In the genomic region with DNA sequence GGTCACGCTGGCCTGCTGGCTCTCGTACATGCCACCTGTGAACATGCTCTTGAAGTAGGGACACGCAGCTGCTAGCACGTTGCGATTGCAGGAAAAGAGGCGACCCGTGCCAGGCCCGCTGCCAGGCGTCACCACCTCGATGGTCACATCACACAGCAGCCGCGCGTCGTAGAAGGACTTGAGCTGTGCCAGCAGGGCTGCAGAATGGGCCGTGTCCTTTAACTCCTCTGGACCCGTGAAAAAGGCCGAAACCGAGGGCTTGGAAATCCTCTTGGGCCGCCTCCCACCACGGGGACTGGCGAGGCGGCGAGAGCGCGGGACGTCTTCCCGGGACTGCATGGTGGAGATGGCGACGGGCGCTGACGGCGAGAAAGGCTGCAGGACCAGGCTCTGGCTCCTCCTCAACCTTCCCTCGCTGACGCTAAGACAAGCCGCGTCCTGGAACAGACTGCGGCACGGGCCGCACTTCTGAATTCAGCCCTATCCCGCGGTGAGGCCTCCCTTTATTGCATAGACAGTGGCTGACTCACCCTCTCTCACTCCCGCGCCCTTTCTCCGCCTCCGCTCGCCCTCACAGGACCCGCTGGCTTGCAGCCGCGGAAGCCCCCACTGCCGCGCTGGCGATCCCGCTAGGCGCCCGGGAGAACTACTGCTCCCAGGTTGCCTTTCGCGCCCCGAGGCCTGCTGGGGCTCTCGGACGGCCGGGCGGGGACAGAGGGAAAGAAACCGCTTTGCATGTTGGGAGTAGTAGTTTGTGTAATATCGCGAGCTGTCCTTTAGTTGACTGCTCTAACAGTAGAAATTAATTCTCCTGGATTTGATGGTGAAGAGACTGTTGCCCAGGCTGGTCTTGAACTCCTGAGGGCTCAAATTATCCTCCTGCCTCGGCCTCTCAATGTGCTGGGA, we compare ENCODE assay signal across 1 cellular context.
A peak's percentile ranks its signal among the peaks of the same experiment; 100 is the strongest.
TF ChIP-seq lines count a peak whose summit lies in the region.

A gene with protein sequence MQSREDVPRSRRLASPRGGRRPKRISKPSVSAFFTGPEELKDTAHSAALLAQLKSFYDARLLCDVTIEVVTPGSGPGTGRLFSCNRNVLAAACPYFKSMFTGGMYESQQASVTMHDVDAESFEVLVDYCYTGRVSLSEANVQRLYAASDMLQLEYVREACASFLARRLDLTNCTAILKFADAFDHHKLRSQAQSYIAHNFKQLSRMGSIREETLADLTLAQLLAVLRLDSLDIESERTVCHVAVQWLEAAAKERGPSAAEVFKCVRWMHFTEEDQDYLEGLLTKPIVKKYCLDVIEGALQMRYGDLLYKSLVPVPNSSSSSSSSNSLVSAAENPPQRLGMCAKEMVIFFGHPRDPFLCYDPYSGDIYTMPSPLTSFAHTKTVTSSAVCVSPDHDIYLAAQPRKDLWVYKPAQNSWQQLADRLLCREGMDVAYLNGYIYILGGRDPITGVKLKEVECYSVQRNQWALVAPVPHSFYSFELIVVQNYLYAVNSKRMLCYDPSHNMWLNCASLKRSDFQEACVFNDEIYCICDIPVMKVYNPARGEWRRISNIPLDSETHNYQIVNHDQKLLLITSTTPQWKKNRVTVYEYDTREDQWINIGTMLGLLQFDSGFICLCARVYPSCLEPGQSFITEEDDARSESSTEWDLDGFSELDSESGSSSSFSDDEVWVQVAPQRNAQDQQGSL (minus strand): TSS at position 651 of the 906 bp plus-strand sequence. CDS start 312 bp downstream, at position 339.

TF ChIP-seq in HepG2, 621 proteins besides CTCF, POLR2A, EP300 and RAD21 (continued from another document and continues in another):
- TF ChIP-seq, protein P1, sequence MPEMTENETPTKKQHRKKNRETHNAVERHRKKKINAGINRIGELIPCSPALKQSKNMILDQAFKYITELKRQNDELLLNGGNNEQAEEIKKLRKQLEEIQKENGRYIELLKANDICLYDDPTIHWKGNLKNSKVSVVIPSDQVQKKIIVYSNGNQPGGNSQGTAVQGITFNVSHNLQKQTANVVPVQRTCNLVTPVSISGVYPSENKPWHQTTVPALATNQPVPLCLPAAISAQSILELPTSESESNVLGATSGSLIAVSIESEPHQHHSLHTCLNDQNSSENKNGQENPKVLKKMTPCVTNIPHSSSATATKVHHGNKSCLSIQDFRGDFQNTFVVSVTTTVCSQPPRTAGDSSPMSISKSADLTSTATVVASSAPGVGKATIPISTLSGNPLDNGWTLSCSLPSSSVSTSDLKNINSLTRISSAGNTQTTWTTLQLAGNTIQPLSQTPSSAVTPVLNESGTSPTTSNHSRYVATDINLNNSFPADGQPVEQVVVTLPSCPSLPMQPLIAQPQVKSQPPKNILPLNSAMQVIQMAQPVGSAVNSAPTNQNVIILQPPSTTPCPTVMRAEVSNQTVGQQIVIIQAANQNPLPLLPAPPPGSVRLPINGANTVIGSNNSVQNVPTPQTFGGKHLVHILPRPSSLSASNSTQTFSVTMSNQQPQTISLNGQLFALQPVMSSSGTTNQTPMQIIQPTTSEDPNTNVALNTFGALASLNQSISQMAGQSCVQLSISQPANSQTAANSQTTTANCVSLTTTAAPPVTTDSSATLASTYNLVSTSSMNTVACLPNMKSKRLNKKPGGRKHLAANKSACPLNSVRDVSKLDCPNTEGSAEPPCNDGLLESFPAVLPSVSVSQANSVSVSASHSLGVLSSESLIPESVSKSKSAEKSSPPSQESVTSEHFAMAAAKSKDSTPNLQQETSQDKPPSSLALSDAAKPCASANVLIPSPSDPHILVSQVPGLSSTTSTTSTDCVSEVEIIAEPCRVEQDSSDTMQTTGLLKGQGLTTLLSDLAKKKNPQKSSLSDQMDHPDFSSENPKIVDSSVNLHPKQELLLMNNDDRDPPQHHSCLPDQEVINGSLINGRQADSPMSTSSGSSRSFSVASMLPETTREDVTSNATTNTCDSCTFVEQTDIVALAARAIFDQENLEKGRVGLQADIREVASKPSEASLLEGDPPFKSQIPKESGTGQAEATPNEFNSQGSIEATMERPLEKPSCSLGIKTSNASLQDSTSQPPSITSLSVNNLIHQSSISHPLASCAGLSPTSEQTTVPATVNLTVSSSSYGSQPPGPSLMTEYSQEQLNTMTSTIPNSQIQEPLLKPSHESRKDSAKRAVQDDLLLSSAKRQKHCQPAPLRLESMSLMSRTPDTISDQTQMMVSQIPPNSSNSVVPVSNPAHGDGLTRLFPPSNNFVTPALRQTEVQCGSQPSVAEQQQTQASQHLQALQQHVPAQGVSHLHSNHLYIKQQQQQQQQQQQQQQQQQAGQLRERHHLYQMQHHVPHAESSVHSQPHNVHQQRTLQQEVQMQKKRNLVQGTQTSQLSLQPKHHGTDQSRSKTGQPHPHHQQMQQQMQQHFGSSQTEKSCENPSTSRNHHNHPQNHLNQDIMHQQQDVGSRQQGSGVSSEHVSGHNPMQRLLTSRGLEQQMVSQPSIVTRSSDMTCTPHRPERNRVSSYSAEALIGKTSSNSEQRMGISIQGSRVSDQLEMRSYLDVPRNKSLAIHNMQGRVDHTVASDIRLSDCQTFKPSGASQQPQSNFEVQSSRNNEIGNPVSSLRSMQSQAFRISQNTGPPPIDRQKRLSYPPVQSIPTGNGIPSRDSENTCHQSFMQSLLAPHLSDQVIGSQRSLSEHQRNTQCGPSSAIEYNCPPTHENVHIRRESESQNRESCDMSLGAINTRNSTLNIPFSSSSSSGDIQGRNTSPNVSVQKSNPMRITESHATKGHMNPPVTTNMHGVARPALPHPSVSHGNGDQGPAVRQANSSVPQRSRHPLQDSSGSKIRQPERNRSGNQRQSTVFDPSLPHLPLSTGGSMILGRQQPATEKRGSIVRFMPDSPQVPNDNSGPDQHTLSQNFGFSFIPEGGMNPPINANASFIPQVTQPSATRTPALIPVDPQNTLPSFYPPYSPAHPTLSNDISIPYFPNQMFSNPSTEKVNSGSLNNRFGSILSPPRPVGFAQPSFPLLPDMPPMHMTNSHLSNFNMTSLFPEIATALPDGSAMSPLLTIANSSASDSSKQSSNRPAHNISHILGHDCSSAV (CRISPR knock-in tag; IDR thresholded peaks at IDR 0.05; ENCODE audit: borderline replicate concordance): no peak
- no peak for TF ChIP-seq KLF9 (CRISPR knock-in tag; IDR thresholded peaks at IDR 0.05; ENCODE audit: low read depth)
- TF ChIP-seq, protein P2, sequence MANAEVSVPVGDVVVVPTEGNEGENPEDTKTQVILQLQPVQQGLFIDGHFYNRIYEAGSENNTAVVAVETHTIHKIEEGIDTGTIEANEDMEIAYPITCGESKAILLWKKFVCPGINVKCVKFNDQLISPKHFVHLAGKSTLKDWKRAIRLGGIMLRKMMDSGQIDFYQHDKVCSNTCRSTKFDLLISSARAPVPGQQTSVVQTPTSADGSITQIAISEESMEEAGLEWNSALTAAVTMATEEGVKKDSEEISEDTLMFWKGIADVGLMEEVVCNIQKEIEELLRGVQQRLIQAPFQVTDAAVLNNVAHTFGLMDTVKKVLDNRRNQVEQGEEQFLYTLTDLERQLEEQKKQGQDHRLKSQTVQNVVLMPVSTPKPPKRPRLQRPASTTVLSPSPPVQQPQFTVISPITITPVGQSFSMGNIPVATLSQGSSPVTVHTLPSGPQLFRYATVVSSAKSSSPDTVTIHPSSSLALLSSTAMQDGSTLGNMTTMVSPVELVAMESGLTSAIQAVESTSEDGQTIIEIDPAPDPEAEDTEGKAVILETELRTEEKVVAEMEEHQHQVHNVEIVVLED (CRISPR knock-in tag; IDR thresholded peaks at IDR 0.05; ENCODE audit: borderline replicate concordance): peak; percentile 88
- no peak for TF ChIP-seq RFX5 (IDR thresholded peaks at IDR 0.05; ENCODE audit: low read depth, low read length)
- TF ChIP-seq, protein P3, sequence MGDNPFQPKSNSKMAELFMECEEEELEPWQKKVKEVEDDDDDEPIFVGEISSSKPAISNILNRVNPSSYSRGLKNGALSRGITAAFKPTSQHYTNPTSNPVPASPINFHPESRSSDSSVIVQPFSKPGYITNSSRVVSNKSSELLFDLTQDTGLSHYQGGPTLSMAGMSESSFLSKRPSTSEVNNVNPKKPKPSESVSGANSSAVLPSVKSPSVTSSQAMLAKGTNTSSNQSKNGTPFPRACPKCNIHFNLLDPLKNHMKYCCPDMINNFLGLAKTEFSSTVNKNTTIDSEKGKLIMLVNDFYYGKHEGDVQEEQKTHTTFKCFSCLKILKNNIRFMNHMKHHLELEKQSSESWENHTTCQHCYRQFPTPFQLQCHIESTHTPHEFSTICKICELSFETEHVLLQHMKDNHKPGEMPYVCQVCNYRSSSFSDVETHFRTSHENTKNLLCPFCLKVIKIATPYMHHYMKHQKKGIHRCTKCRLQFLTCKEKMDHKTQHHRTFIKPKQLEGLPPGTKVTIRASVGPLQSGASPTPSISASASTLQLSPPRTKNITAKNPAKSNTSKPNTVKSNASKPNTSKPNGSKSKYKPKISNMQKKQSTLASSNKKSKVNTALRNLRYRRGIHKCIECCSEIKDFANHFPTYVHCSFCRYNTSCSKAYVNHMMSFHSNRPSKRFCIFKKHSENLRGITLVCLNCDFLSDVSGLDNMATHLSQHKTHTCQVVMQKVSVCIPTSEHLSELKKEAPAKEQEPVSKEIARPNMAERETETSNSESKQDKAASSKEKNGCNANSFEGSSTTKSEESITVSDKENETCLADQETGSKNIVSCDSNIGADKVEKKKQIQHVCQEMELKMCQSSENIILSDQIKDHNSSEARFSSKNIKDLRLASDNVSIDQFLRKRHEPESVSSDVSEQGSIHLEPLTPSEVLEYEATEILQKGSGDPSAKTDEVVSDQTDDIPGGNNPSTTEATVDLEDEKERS (CRISPR knock-in tag; IDR thresholded peaks at IDR 0.05): peak; percentile 75; the same call in 1 of the 2 replicates
- peak; percentile 72; the same call in 1 of the 2 replicates for TF ChIP-seq TSC22D2 (CRISPR knock-in tag; IDR thresholded peaks at IDR 0.05; ENCODE audit: borderline replicate concordance)
- peak; percentile 22; the same call in 1 of the 2 replicates for TF ChIP-seq ZNF296 (CRISPR knock-in tag; conservative IDR thresholded peaks at IDR 0.05)
- no peak for TF ChIP-seq ZNF256 (CRISPR knock-in tag; conservative IDR thresholded peaks at IDR 0.05)
- peak; percentile 92 for TF ChIP-seq PHF8 (CRISPR knock-in tag; IDR thresholded peaks at IDR 0.05)
- no peak for TF ChIP-seq KDM6A (CRISPR knock-in tag; IDR thresholded peaks at IDR 0.05; ENCODE audit: low read depth)
- TF ChIP-seq ARID2 (CRISPR knock-in tag; IDR thresholded peaks at IDR 0.05; ENCODE audit: borderline replicate concordance): no peak
- TF ChIP-seq TEAD2 (CRISPR knock-in tag; IDR thresholded peaks at IDR 0.05): no peak
- peak; percentile 88 for TF ChIP-seq SAP130 (CRISPR knock-in tag; IDR thresholded peaks at IDR 0.05; ENCODE audit: low read depth)
- no peak for TF ChIP-seq CHCHD3 (CRISPR knock-in tag; IDR thresholded peaks at IDR 0.05)
- TF ChIP-seq ZSCAN29 (CRISPR knock-in tag; conservative IDR thresholded peaks at IDR 0.05): 0 out of 2 replicates have a peak, but pooled peaks have one; percentile 57
- TF ChIP-seq, protein P4, sequence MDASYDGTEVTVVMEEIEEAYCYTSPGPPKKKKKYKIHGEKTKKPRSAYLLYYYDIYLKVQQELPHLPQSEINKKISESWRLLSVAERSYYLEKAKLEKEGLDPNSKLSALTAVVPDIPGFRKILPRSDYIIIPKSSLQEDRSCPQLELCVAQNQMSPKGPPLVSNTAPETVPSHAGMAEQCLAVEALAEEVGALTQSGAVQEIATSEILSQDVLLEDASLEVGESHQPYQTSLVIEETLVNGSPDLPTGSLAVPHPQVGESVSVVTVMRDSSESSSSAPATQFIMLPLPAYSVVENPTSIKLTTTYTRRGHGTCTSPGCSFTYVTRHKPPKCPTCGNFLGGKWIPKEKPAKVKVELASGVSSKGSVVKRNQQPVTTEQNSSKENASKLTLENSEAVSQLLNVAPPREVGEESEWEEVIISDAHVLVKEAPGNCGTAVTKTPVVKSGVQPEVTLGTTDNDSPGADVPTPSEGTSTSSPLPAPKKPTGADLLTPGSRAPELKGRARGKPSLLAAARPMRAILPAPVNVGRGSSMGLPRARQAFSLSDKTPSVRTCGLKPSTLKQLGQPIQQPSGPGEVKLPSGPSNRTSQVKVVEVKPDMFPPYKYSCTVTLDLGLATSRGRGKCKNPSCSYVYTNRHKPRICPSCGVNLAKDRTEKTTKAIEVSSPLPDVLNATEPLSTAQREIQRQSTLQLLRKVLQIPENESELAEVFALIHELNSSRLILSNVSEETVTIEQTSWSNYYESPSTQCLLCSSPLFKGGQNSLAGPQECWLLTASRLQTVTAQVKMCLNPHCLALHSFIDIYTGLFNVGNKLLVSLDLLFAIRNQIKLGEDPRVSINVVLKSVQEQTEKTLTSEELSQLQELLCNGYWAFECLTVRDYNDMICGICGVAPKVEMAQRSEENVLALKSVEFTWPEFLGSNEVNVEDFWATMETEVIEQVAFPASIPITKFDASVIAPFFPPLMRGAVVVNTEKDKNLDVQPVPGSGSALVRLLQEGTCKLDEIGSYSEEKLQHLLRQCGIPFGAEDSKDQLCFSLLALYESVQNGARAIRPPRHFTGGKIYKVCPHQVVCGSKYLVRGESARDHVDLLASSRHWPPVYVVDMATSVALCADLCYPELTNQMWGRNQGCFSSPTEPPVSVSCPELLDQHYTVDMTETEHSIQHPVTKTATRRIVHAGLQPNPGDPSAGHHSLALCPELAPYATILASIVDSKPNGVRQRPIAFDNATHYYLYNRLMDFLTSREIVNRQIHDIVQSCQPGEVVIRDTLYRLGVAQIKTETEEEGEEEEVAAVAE (CRISPR knock-in tag; IDR thresholded peaks at IDR 0.05; ENCODE audit: borderline replicate concordance): peak; percentile 40; the same call in 1 of the 2 replicates
- peak; percentile 89 for TF ChIP-seq SALL1 (CRISPR knock-in tag; IDR thresholded peaks at IDR 0.05)
- TF ChIP-seq ZFP36L1 (CRISPR knock-in tag; IDR thresholded peaks at IDR 0.05): no peak
- TF ChIP-seq, protein P5, sequence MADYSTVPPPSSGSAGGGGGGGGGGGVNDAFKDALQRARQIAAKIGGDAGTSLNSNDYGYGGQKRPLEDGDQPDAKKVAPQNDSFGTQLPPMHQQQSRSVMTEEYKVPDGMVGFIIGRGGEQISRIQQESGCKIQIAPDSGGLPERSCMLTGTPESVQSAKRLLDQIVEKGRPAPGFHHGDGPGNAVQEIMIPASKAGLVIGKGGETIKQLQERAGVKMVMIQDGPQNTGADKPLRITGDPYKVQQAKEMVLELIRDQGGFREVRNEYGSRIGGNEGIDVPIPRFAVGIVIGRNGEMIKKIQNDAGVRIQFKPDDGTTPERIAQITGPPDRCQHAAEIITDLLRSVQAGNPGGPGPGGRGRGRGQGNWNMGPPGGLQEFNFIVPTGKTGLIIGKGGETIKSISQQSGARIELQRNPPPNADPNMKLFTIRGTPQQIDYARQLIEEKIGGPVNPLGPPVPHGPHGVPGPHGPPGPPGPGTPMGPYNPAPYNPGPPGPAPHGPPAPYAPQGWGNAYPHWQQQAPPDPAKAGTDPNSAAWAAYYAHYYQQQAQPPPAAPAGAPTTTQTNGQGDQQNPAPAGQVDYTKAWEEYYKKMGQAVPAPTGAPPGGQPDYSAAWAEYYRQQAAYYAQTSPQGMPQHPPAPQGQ (CRISPR knock-in tag; IDR thresholded peaks at IDR 0.05; ENCODE audit: borderline replicate concordance): no peak
- no peak; the same call in 1 of the 2 replicates for TF ChIP-seq ZSCAN21 (CRISPR knock-in tag; IDR thresholded peaks at IDR 0.05; ENCODE audit: borderline replicate concordance)
- no peak for TF ChIP-seq FOXJ3 (CRISPR knock-in tag; IDR thresholded peaks at IDR 0.05; ENCODE audit: borderline replicate concordance)
- no peak for TF ChIP-seq ZC3H4 (CRISPR knock-in tag; IDR thresholded peaks at IDR 0.05; ENCODE audit: borderline replicate concordance)
- TF ChIP-seq, protein P6, sequence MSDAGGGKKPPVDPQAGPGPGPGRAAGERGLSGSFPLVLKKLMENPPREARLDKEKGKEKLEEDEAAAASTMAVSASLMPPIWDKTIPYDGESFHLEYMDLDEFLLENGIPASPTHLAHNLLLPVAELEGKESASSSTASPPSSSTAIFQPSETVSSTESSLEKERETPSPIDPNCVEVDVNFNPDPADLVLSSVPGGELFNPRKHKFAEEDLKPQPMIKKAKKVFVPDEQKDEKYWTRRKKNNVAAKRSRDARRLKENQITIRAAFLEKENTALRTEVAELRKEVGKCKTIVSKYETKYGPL (CRISPR knock-in tag; IDR thresholded peaks at IDR 0.05): no peak
- peak; percentile 55; the same call in 1 of the 2 replicates for TF ChIP-seq ATF7-NPFF (CRISPR knock-in tag; IDR thresholded peaks at IDR 0.05; ENCODE audit: low read depth)
- TF ChIP-seq KDM5A (IDR thresholded peaks at IDR 0.05; ENCODE audit: borderline replicate concordance, low read length): no peak; the same call in 1 of the 2 replicates
- TF ChIP-seq YEATS4 (CRISPR knock-in tag; IDR thresholded peaks at IDR 0.05; ENCODE audit: borderline replicate concordance): peak; percentile 94
